Comparison of ENCODE assay signal across 17 cellular contexts in the genomic region with DNA sequence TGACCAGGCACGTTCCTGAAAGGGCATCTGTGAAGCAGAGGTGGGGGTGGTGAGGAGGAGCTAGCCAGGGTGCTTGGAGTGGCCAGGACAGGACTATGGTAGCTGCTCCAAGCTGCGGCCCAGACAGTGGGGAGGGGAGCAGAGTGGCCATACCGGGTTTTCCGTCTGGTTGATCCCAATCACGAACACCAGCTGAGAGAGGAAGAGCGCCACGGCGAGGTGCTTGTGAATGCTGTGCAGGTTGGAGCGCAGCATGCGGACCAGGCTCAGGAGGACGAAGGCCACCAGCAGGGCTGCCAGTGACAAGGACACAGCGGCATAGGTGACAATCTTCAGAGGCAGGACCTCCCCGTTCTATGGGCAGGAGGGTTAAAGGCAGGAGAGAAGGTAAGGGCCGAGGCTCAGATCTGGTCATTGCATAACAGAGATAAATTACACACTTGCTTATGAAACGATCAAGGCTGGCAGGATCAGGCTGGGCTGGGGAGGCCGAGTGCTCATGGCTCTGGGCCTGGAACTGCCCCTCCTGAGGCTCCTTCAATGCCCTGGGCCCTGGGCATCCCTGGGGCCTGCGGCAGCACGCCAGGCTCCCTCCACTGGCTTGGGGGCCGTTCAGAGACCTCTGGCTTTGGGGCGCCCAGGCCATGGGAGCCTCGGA. TPM values are rescaled to one million over a fixed set of nuclear protein-coding genes. Genes with fewer than 3 reads are reported as not detected.
DNase-seq lines count a peak whose midpoint lies in the region; ATAC-seq, FAIRE-seq and TF ChIP-seq lines count a peak whose summit lies in the region.
"Had no signal": no experiment of that assay in that cellular context is flagged by ENCODE, and none has a peak within 500 bp of the region (broad histone marks: within the 10 kb centered on the region; RNA-seq: fewer than 3 reads in every experiment).

No MANE protein-coding gene starts in this region.

- 29% methylated on average over 9 of the region's 21 CpGs for WGBS in right lobe of liver (ENCODE audit: insufficient coverage, low coverage, low lambda C conversion rate, missing lambda C conversion rate)
- 85 to 88% (median 88%) methylated on average over 21 of the region's 21 CpGs for WGBS in psoas muscle, 3 donors
- 94 to 95% methylated on average over 20 to 21 of the region's 21 CpGs for WGBS in aorta, 2 donors

- H4K20me1 ChIP-seq in astrocyte (ENCODE audit: insufficient read depth, low read length), result no peaks in the 10 kb centered on the region

- H3K9me3 ChIP-seq in astrocyte (ENCODE audit: insufficient read depth, low read depth, low read length), result peaks cover 2% of the 10 kb centered on the region
- H3K9me3 ChIP-seq in right lobe of liver, result no peaks in the 10 kb centered on the region
- no peaks in the 10 kb centered on the region for H3K9me3 ChIP-seq in psoas muscle
- H3K9me3 ChIP-seq in aorta (ENCODE audit: control insufficient read depth, low read length), result peaks cover 4% of the 10 kb centered on the region

- TF ChIP-seq POLR2A in right lobe of liver (IDR thresholded peaks at IDR 0.05), result no peak

- H3K9ac ChIP-seq in astrocyte (ENCODE audit: low read length), result no peak overlapping the region

- H3K27me3 ChIP-seq in astrocyte (ENCODE audit: insufficient read depth, low read length), result peaks cover 5% of the 10 kb centered on the region
- no peaks in the 10 kb centered on the region for H3K27me3 ChIP-seq in right lobe of liver
- peaks cover 0 to 6% (median 0%) of the 10 kb centered on the region in 3 donors for H3K27me3 ChIP-seq in psoas muscle (ENCODE audit: insufficient read depth in 3 of 3, low read length in 2 of 3)
- H3K27me3 ChIP-seq in aorta (ENCODE audit: control insufficient read depth in 1 of 2, insufficient read depth in 2 of 2, low read length in 1 of 2), result no peaks in the 10 kb centered on the region

- intact Hi-C loops in Calu3 (cut with micrococcal nuclease; ENCODE audit: unreplicated experiment), result no loop called here
- intact Hi-C loops in right lobe of liver (cut with DNase I), result no loop called here
- intact Hi-C loops in psoas muscle (cut with DNase I), result no loop called here
- intact Hi-C loops in aorta (cut with DNase I), result no loop called here

- H3K27me3 Mint-ChIP-seq in Calu3 (ENCODE audit: unreplicated experiment) (no peaks in the 10 kb centered on the region), astrocyte (ENCODE audit: low read depth, unreplicated experiment) (peaks cover 9% of the 10 kb centered on the region)

- TF ChIP-seq CTCF in Calu3 (IDR thresholded peaks at IDR 0.05; ENCODE audit: unreplicated experiment), result no peak
- no peak for TF ChIP-seq CTCF in astrocyte (IDR thresholded peaks at IDR 0.05; ENCODE audit: insufficient read depth, low read depth, low read length)
- TF ChIP-seq CTCF in right lobe of liver (IDR thresholded peaks at IDR 0.05), result peak in 2 of 4 donors; percentile 5 to 12
- no peak for TF ChIP-seq CTCF in psoas muscle (IDR thresholded peaks at IDR 0.05)

- H3K27ac Mint-ChIP-seq in Calu3 (ENCODE audit: unreplicated experiment), result peak overlapping the region; percentile 89
- peak overlapping the region; percentile 69 for H3K27ac Mint-ChIP-seq in astrocyte (ENCODE audit: unreplicated experiment)
- H3K27ac Mint-ChIP-seq: activated naive CD4-positive, alpha-beta T cell treated with anti-CD3 and anti-CD28 coated beads for 36 hours had no signal

- H3K4me2 ChIP-seq in astrocyte (ENCODE audit: low read length), result no peak overlapping the region

- H3K4me1 Mint-ChIP-seq in Calu3 (ENCODE audit: low read depth, unreplicated experiment) (peaks cover 80% of the 10 kb centered on the region), astrocyte (ENCODE audit: low read depth, unreplicated experiment) (peaks cover 5% of the 10 kb centered on the region)

- ATAC-seq in right lobe of liver, result peak; percentile 19 to 57 (median 54)
- peak; percentile 23 to 44 (median 34) for ATAC-seq in psoas muscle
- ATAC-seq in GM18867 (IDR thresholded peaks at IDR 0.05; ENCODE audit: unreplicated experiment), result no peak
- no peak for ATAC-seq in aorta (ENCODE audit: low FRiP score)

- H3K27ac ChIP-seq in astrocyte (ENCODE audit: low read depth, low read length) (no peak overlapping the region), right lobe of liver (peak overlapping the region; percentile 50 to 96 (median 93)), psoas muscle (peak overlapping the region; percentile 36), aorta (ENCODE audit: low read depth in 1 of 2, low read length in 2 of 2) (no peak overlapping the region)
- H3K27ac ChIP-seq: tibial artery had no signal

- H3K36me3 Mint-ChIP-seq in Calu3 (ENCODE audit: insufficient read depth, unreplicated experiment) (peaks cover 61% of the 10 kb centered on the region), astrocyte (ENCODE audit: low read depth, unreplicated experiment) (peaks cover 46% of the 10 kb centered on the region)

- no peak for FAIRE-seq in astrocyte (lab: Jason Lieb, UNC)
- FAIRE-seq: G401.6, GM12891 had no signal

- no peak overlapping the region for H2AFZ ChIP-seq in astrocyte (ENCODE audit: low read depth, low read length)

- DNase-seq in Calu3 (no peak), astrocyte (ENCODE audit: low read depth) (no peak), right lobe of liver (peak in 2 of 3 donors; percentile 24 to 77), psoas muscle (no peak), germinal center (ENCODE audit: low spot score) (no peak), aorta (no peak)
- no peak for DNase-seq in activated CD8-positive, alpha-beta memory T cell treated with anti-CD3 and anti-CD28 coated beads, Interleukin-2, amount 50 U/mL, for 4 hours
- DNase-seq: activated naive CD4-positive, alpha-beta T cell treated with anti-CD3 and anti-CD28 coated beads for 36 hours; left cardiac atrium; NCI-H1048; SIG-M5; tibial artery had no signal

- no TSS peak for BruUV-seq in Calu3 (replicated peaks; lab: Mats Ljungman, UMichigan)

- H3K36me3 ChIP-seq in astrocyte (ENCODE audit: insufficient read depth, low read length), result no peaks in the 10 kb centered on the region
- H3K36me3 ChIP-seq in right lobe of liver, result no peaks in the 10 kb centered on the region
- H3K36me3 ChIP-seq in psoas muscle (ENCODE audit: insufficient read depth in 1 of 2, low read depth in 1 of 2), result no peaks in the 10 kb centered on the region
- H3K36me3 ChIP-seq in aorta (ENCODE audit: control insufficient read depth in 1 of 2, insufficient read depth in 2 of 2, low read length in 1 of 2), result no peaks in the 10 kb centered on the region

- CTCF ChIA-PET in Calu3 (lab: Charles Lee), result interaction anchor here (1.0 to 4.2 kb wide), 2 partner anchors 9 to 187 kb away, joined by 3 to 37 read pairs; no protein-coding TSS in a partner anchor

- H3K79me2 ChIP-seq in astrocyte (ENCODE audit: insufficient read depth, low read length), result no peaks in the 10 kb centered on the region

- H3K9me3 Mint-ChIP-seq in Calu3 (ENCODE audit: low read depth, unreplicated experiment) (peaks cover 8% of the 10 kb centered on the region), astrocyte (ENCODE audit: unreplicated experiment) (peaks cover 19% of the 10 kb centered on the region)

- peak overlapping the region; percentile 47 for H3K4me3 Mint-ChIP-seq in Calu3 (ENCODE audit: low read depth, unreplicated experiment)
- H3K4me3 Mint-ChIP-seq in astrocyte (ENCODE audit: unreplicated experiment), result no peak overlapping the region
- H3K4me3 Mint-ChIP-seq: activated naive CD4-positive, alpha-beta T cell treated with anti-CD3 and anti-CD28 coated beads for 36 hours; brain; IgD-negative memory B cell had no signal

- H3K4me3 ChIP-seq in astrocyte (ENCODE audit: insufficient read depth, low read depth, low read length) (no peak overlapping the region), right lobe of liver (peak overlapping the region in 2 of 3 donors; percentile 5 to 45), psoas muscle (no peak overlapping the region), aorta (ENCODE audit: low read length in 2 of 2) (no peak overlapping the region)
- H3K4me3 ChIP-seq: tibial artery had no signal

- H3K4me1 ChIP-seq in astrocyte (ENCODE audit: insufficient read depth, low read length), result peaks cover 15% of the 10 kb centered on the region
- H3K4me1 ChIP-seq in right lobe of liver, result peaks cover 0 to 49% (median 12%) of the 10 kb centered on the region in 4 donors
- H3K4me1 ChIP-seq in psoas muscle, result no peaks in the 10 kb centered on the region
- no peaks in the 10 kb centered on the region for H3K4me1 ChIP-seq in aorta (ENCODE audit: control insufficient read depth in 1 of 2, insufficient read depth in 2 of 2, low read length in 2 of 2)
- H3K4me1 ChIP-seq: tibial artery had no signal

RNA-seq across cellular contexts. Expression of a gene that starts 41.5 kb away (rescaled TPM):
- total RNA-seq in Calu3 (2022), result 74.8 and 79.6 TPM in 2 replicates
- total RNA-seq in astrocyte, result 29.6 and 33.4 TPM in 2 replicates
- total RNA-seq in right lobe of liver, result 10 to 100 TPM; 17.2 to 24.2 (median 19.9) TPM
- total RNA-seq in psoas muscle, result 10 to 100 TPM in 3 of 4 donors, 1 to 10 TPM in 1; 9.6 to 20.3 (median 16.5) TPM
- polyA plus RNA-seq in psoas muscle, result 10 to 100 TPM; 12.8 to 37.1 (median 24.9) TPM
- 10 to 100 TPM; 29.8 to 37.8 TPM for total RNA-seq in aorta
- 10 to 100 TPM; 11.3 to 66.4 TPM for polyA plus RNA-seq in aorta

Comparison
In these comparisons a context has a peak if more than half of its experiments do, and no peak if none do; other contexts are left out.
1. DNase-seq: peak in right lobe of liver (2 of 3); none in Calu3 (single experiment), astrocyte (single experiment), psoas muscle (0 of 2), germinal center (single experiment), activated CD8-positive, alpha-beta memory T cell treated with anti-CD3 and anti-CD28 coated beads, Interleukin-2, amount 50 U/mL, for 4 hours (single experiment) and aorta (0 of 2).
2. H3K27ac ChIP-seq: peak in right lobe of liver (3 of 3) and psoas muscle (single experiment); none in astrocyte (single experiment) and aorta (0 of 2).
3. H3K4me3 ChIP-seq: peak in right lobe of liver (2 of 3); none in astrocyte (single experiment), psoas muscle (single experiment) and aorta (0 of 2).
4. ATAC-seq: peak in right lobe of liver (4 of 4) and psoas muscle (4 of 4); none in GM18867 (single experiment) and aorta (single experiment).